Comparison of ENCODE assay signal across 20 cellular contexts in the genomic region with DNA sequence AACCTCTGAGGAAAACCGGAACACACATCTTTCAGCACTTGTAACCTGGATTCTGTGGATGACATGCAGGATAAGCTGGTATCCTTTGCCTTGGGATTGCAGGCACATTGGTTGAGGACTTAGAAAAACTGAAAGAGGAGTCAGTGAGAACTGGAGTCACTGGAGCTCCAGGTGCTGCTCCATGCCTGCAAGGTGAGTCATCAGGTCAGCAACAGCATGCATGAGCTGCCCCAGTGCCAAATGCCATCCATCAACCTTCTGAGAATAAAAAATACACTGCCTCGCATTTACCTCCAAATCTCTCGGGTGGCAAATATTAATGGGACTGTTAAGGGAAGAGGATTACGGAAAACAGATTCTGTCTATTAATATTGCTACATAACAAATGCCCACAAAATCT.
DNase-seq lines count a peak whose midpoint lies in the region; ATAC-seq and TF ChIP-seq lines count a peak whose summit lies in the region.
"Had no signal": no experiment of that assay in that cellular context is flagged by ENCODE, and none has a peak within 500 bp of the region (broad histone marks: within the 10 kb centered on the region; RNA-seq: fewer than 3 reads in every experiment).

No MANE protein-coding gene starts in this region.

- no peak overlapping the region for H3K9ac ChIP-seq in endodermal cell (ENCODE audit: extremely low read depth, low read length, poor library complexity, severe bottlenecking)
- H3K9ac ChIP-seq: GM23248 had no signal

- intact Hi-C loops in prostate gland (cut with DNase I): no loop called here

- DNase-seq in DMS 273 (lab: John Stamatoyannopoulos, UW; ENCODE audit: unreplicated experiment): peak; percentile 0
- no peak for DNase-seq in DMS 273 treated with DMSO at 0.1 percent for 48 hours (lab: John Stamatoyannopoulos, UW)
- DNase-seq in NCI-H774 (lab: John Stamatoyannopoulos, UW): peak; percentile 1
- peak; percentile 67 for DNase-seq in endodermal cell
- DNase-seq in prostate gland (ENCODE audit: low spot score): peak; percentile 55
- DNase-seq in pons (ENCODE audit: low spot score): no peak
- DNase-seq: activated CD8-positive, alpha-beta memory T cell treated with anti-CD3 and anti-CD28 coated beads for 24 hours; anterior cingulate cortex; GM23248; Karpas-422; NCI-H187 treated with DMSO at 0.1 percent for 48 hours; NCI-H748 treated with DMSO at 0.1 percent for 48 hours; nephron progenitor cell; stimulated activated CD4-positive, alpha-beta T cell treated with anti-CD3 and anti-CD28 coated beads, Interleukin-4, amount 100 ng/mL, for 4 hours had no signal

- no peaks in the 10 kb centered on the region for H3K27me3 Mint-ChIP-seq in endodermal cell (ENCODE audit: insufficient read depth)
- H3K27me3 Mint-ChIP-seq: dendritic cell treated with granulocyte-macrophage colony-stimulating factor and Interleukin-4, amounts not matched to agents 40 ng/mL and 50 ng/mL, for 4 days had no signal

- TF ChIP-seq POLR2A in prostate gland (IDR thresholded peaks at IDR 0.05): no peak

- 87 to 100% methylated on average over 1 to 3 of the region's 4 CpGs for WGBS in endodermal cell (ENCODE audit: insufficient coverage in 1 of 2, insufficient read length in 1 of 2), 2 experiments
- WGBS in prostate gland: 49% methylated on average over 4 of the region's 4 CpGs

- H3K9me3 Mint-ChIP-seq in endodermal cell: no peaks in the 10 kb centered on the region
- H3K9me3 Mint-ChIP-seq: nephron progenitor cell had no signal

- TF ChIP-seq CTCF in endodermal cell (conservative IDR thresholded peaks at IDR 0.05) (no peak), prostate gland (IDR thresholded peaks at IDR 0.05) (no peak)

- H3K27ac ChIP-seq in endodermal cell (ENCODE audit: low read depth, low read length) (no peak overlapping the region), prostate gland (no peak overlapping the region)
- H3K27ac ChIP-seq: 22Rv1, GM23248 had no signal

- H3K27me3 ChIP-seq in endodermal cell (ENCODE audit: control insufficient read depth, insufficient read depth, low read length, poor library complexity, severe bottlenecking): no peaks in the 10 kb centered on the region
- no peaks in the 10 kb centered on the region for H3K27me3 ChIP-seq in prostate gland (replicated peaks; ENCODE audit: insufficient read depth)

- H3K36me3 Mint-ChIP-seq in endodermal cell (ENCODE audit: low read depth): no peaks in the 10 kb centered on the region

- H3K4me1 ChIP-seq in endodermal cell (ENCODE audit: control insufficient read depth, insufficient read depth, low read length) (no peaks in the 10 kb centered on the region), prostate gland (replicated peaks) (no peaks in the 10 kb centered on the region)

- H3K4me3 ChIP-seq in endodermal cell (ENCODE audit: low read length): no peak overlapping the region
- no peak overlapping the region for H3K4me3 ChIP-seq in prostate gland
- H3K4me3 ChIP-seq: GM23248, lung had no signal

- no peaks in the 10 kb centered on the region for H3K9me3 ChIP-seq in endodermal cell (ENCODE audit: control insufficient read depth, low read length)
- no peaks in the 10 kb centered on the region for H3K9me3 ChIP-seq in prostate gland

- no peaks in the 10 kb centered on the region for H3K4me1 Mint-ChIP-seq in endodermal cell
- H3K4me1 Mint-ChIP-seq: nephron progenitor cell had no signal

- H3K27ac Mint-ChIP-seq in endodermal cell: no peak overlapping the region
- H3K27ac Mint-ChIP-seq: activated T-helper 2 cell treated with anti-CD3 and anti-CD28 coated beads, Interferon-gamma antibody, Interleukin-2, Interleukin-4, amounts not matched to agents 10 μg/mL and 5 μg/mL and 100 μg/mL, durations not matched to agents 14 hours and 24 hours and 36 hours; dendritic cell treated with granulocyte-macrophage colony-stimulating factor and Interleukin-4, amounts not matched to agents 40 ng/mL and 50 ng/mL, for 4 days; nephron progenitor cell had no signal

- H3K4me3 Mint-ChIP-seq in endodermal cell: no peak overlapping the region
- H3K4me3 Mint-ChIP-seq: dendritic cell treated with granulocyte-macrophage colony-stimulating factor and Interleukin-4, amounts not matched to agents 40 ng/mL and 50 ng/mL, for 4 days; nephron progenitor cell had no signal

- ATAC-seq in GM21515 (IDR thresholded peaks at IDR 0.05; ENCODE audit: unreplicated experiment) (no peak), GM21737 (IDR thresholded peaks at IDR 0.05; ENCODE audit: unreplicated experiment) (no peak)

- H3K36me3 ChIP-seq in endodermal cell (ENCODE audit: control insufficient read depth, insufficient read depth, low read length) (no peaks in the 10 kb centered on the region), prostate gland (no peaks in the 10 kb centered on the region)

Comparison
In these comparisons a context has a peak if more than half of its experiments do, and no peak if none do; other contexts are left out.
1. DNase-seq: peak in DMS 273 (single experiment), NCI-H774 (single experiment), endodermal cell (single experiment) and prostate gland (single experiment); none in DMS 273 treated with DMSO at 0.1 percent for 48 hours (single experiment) and pons (single experiment).